Comparison of ENCODE assay signal across 1 cellular context in the genomic region with DNA sequence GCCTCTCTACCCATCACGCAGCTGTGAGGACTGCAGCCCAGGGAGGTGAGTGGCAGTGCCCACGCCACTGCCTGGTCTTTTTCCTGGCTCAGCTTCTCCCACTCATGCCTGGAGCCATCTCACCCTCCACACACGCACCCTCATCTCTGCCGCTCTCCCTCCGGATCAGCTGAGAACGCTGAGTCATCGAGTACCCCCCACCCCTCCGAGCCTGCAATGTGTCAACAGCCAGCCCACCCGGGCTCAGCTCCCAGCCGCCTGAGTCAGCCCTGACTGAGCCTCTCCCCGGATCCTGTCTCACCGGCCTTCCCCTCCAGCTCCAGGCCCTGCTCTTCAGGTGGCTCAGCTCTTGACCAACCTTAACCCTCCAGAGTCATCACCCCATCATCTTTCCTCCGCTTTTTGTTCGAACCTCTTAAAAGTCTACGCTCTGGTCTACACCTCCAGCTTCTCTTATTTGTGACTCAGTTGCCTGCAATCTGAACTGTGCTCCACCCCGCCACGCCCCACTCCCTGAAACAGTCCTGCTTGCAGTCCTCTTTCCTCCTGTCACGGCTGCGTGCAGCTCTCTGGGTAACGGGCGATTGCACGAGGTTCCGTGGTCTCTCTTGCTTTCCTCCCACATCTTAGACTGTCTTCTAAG.
A peak's percentile ranks its signal among the peaks of the same experiment; 100 is the strongest.
TF ChIP-seq lines count a peak whose summit lies in the region.

No MANE protein-coding gene starts in this region.

TF ChIP-seq in K562, 482 proteins besides CTCF, POLR2A, EP300 and RAD21 (continued from another document and continues in another):
- TF ChIP-seq, protein P1, sequence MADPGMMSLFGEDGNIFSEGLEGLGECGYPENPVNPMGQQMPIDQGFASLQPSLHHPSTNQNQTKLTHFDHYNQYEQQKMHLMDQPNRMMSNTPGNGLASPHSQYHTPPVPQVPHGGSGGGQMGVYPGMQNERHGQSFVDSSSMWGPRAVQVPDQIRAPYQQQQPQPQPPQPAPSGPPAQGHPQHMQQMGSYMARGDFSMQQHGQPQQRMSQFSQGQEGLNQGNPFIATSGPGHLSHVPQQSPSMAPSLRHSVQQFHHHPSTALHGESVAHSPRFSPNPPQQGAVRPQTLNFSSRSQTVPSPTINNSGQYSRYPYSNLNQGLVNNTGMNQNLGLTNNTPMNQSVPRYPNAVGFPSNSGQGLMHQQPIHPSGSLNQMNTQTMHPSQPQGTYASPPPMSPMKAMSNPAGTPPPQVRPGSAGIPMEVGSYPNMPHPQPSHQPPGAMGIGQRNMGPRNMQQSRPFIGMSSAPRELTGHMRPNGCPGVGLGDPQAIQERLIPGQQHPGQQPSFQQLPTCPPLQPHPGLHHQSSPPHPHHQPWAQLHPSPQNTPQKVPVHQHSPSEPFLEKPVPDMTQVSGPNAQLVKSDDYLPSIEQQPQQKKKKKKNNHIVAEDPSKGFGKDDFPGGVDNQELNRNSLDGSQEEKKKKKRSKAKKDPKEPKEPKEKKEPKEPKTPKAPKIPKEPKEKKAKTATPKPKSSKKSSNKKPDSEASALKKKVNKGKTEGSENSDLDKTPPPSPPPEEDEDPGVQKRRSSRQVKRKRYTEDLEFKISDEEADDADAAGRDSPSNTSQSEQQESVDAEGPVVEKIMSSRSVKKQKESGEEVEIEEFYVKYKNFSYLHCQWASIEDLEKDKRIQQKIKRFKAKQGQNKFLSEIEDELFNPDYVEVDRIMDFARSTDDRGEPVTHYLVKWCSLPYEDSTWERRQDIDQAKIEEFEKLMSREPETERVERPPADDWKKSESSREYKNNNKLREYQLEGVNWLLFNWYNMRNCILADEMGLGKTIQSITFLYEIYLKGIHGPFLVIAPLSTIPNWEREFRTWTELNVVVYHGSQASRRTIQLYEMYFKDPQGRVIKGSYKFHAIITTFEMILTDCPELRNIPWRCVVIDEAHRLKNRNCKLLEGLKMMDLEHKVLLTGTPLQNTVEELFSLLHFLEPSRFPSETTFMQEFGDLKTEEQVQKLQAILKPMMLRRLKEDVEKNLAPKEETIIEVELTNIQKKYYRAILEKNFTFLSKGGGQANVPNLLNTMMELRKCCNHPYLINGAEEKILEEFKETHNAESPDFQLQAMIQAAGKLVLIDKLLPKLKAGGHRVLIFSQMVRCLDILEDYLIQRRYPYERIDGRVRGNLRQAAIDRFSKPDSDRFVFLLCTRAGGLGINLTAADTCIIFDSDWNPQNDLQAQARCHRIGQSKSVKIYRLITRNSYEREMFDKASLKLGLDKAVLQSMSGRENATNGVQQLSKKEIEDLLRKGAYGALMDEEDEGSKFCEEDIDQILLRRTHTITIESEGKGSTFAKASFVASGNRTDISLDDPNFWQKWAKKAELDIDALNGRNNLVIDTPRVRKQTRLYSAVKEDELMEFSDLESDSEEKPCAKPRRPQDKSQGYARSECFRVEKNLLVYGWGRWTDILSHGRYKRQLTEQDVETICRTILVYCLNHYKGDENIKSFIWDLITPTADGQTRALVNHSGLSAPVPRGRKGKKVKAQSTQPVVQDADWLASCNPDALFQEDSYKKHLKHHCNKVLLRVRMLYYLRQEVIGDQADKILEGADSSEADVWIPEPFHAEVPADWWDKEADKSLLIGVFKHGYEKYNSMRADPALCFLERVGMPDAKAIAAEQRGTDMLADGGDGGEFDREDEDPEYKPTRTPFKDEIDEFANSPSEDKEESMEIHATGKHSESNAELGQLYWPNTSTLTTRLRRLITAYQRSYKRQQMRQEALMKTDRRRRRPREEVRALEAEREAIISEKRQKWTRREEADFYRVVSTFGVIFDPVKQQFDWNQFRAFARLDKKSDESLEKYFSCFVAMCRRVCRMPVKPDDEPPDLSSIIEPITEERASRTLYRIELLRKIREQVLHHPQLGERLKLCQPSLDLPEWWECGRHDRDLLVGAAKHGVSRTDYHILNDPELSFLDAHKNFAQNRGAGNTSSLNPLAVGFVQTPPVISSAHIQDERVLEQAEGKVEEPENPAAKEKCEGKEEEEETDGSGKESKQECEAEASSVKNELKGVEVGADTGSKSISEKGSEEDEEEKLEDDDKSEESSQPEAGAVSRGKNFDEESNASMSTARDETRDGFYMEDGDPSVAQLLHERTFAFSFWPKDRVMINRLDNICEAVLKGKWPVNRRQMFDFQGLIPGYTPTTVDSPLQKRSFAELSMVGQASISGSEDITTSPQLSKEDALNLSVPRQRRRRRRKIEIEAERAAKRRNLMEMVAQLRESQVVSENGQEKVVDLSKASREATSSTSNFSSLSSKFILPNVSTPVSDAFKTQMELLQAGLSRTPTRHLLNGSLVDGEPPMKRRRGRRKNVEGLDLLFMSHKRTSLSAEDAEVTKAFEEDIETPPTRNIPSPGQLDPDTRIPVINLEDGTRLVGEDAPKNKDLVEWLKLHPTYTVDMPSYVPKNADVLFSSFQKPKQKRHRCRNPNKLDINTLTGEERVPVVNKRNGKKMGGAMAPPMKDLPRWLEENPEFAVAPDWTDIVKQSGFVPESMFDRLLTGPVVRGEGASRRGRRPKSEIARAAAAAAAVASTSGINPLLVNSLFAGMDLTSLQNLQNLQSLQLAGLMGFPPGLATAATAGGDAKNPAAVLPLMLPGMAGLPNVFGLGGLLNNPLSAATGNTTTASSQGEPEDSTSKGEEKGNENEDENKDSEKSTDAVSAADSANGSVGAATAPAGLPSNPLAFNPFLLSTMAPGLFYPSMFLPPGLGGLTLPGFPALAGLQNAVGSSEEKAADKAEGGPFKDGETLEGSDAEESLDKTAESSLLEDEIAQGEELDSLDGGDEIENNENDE (IDR thresholded peaks at IDR 0.05; ENCODE audit: low read depth, low read length), result no peak
- TF ChIP-seq DPF2 (IDR thresholded peaks at IDR 0.05) (peak; percentile 78), ZNF316 (IDR thresholded peaks at IDR 0.05) (peak; percentile 96), ZBTB7A (IDR thresholded peaks at IDR 0.05; ENCODE audit: borderline replicate concordance, control insufficient read depth, low read depth, low read length) (peak; percentile 91), SMARCE1 (IDR thresholded peaks at IDR 0.05) (peak; percentile 66; the same call in 1 of the 2 replicates), NFE2L1 (tag; IDR thresholded peaks at IDR 0.05; ENCODE audit: borderline replicate concordance, low read depth) (peak; percentile 65), BRF1 (IDR thresholded peaks at IDR 0.05; ENCODE audit: borderline replicate concordance, extremely low read depth, insufficient read length) (no peak), SMARCA4 (IDR thresholded peaks at IDR 0.05) (peak; percentile 69), MAFF (IDR thresholded peaks at IDR 0.05; ENCODE audit: low read length) (peak; percentile 19; the same call in 1 of the 2 replicates), BRD9 (IDR thresholded peaks at IDR 0.05; ENCODE audit: low read depth, partially characterized antibody) (no peak), TAF9B (IDR thresholded peaks at IDR 0.05; ENCODE audit: partially characterized antibody) (peak; percentile 38), NR2F6 (CRISPR knock-in tag; IDR thresholded peaks at IDR 0.05) (no peak), JUN (IDR thresholded peaks at IDR 0.05; ENCODE audit: borderline replicate concordance, low read depth, low read length) (peak; percentile 37; the same call in 1 of the 2 replicates), JUN (CRISPR knock-in tag; IDR thresholded peaks at IDR 0.05; ENCODE audit: borderline replicate concordance) (no peak), FOS (IDR thresholded peaks at IDR 0.05; ENCODE audit: extremely low read depth, insufficient read length) (peak; percentile 27), EGR1 (conservative IDR thresholded peaks at IDR 0.05) (peak; percentile 32), JUND (IDR thresholded peaks at IDR 0.05; ENCODE audit: borderline replicate concordance, low read depth, low read length) (peak; percentile 76), JUND (tag; IDR thresholded peaks at IDR 0.05; ENCODE audit: borderline replicate concordance, low read depth, low read length) (peak; percentile 77; the same call in 2 of the 3 replicates), TCFL5 (CRISPR knock-in tag; conservative IDR thresholded peaks at IDR 0.05) (no peak), TAF15 (IDR thresholded peaks at IDR 0.05; ENCODE audit: low read depth, low read length) (no peak), MAFK (IDR thresholded peaks at IDR 0.05; ENCODE audit: low read length) (peak; percentile 63), FOXA3 (CRISPR knock-in tag; conservative IDR thresholded peaks at IDR 0.05 in 1 of 2, IDR thresholded peaks at IDR 0.05 in 1 of 2) (peak in 1 of 2 experiments; percentile 57; a peak in 1 of 4 replicates), TRIM24 (IDR thresholded peaks at IDR 0.05) (0 out of 4 replicates have a peak, but pooled peaks of 1 of the 2 experiments have one; percentile 21), GATAD2A (IDR thresholded peaks at IDR 0.05) (peak; percentile 66; the same call in 1 of the 2 replicates)
- TF ChIP-seq, protein P2, sequence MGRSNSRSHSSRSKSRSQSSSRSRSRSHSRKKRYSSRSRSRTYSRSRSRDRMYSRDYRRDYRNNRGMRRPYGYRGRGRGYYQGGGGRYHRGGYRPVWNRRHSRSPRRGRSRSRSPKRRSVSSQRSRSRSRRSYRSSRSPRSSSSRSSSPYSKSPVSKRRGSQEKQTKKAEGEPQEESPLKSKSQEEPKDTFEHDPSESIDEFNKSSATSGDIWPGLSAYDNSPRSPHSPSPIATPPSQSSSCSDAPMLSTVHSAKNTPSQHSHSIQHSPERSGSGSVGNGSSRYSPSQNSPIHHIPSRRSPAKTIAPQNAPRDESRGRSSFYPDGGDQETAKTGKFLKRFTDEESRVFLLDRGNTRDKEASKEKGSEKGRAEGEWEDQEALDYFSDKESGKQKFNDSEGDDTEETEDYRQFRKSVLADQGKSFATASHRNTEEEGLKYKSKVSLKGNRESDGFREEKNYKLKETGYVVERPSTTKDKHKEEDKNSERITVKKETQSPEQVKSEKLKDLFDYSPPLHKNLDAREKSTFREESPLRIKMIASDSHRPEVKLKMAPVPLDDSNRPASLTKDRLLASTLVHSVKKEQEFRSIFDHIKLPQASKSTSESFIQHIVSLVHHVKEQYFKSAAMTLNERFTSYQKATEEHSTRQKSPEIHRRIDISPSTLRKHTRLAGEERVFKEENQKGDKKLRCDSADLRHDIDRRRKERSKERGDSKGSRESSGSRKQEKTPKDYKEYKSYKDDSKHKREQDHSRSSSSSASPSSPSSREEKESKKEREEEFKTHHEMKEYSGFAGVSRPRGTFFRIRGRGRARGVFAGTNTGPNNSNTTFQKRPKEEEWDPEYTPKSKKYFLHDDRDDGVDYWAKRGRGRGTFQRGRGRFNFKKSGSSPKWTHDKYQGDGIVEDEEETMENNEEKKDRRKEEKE (IDR thresholded peaks at IDR 0.05; ENCODE audit: borderline replicate concordance in 1 of 2, control insufficient read depth in 1 of 2, low read depth in 2 of 2, low read length in 1 of 2), result no peak
- TF ChIP-seq, protein P3, sequence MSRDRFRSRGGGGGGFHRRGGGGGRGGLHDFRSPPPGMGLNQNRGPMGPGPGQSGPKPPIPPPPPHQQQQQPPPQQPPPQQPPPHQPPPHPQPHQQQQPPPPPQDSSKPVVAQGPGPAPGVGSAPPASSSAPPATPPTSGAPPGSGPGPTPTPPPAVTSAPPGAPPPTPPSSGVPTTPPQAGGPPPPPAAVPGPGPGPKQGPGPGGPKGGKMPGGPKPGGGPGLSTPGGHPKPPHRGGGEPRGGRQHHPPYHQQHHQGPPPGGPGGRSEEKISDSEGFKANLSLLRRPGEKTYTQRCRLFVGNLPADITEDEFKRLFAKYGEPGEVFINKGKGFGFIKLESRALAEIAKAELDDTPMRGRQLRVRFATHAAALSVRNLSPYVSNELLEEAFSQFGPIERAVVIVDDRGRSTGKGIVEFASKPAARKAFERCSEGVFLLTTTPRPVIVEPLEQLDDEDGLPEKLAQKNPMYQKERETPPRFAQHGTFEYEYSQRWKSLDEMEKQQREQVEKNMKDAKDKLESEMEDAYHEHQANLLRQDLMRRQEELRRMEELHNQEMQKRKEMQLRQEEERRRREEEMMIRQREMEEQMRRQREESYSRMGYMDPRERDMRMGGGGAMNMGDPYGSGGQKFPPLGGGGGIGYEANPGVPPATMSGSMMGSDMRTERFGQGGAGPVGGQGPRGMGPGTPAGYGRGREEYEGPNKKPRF (IDR thresholded peaks at IDR 0.05; ENCODE audit: low read depth, low read length), result no peak
- TF ChIP-seq, protein P4, sequence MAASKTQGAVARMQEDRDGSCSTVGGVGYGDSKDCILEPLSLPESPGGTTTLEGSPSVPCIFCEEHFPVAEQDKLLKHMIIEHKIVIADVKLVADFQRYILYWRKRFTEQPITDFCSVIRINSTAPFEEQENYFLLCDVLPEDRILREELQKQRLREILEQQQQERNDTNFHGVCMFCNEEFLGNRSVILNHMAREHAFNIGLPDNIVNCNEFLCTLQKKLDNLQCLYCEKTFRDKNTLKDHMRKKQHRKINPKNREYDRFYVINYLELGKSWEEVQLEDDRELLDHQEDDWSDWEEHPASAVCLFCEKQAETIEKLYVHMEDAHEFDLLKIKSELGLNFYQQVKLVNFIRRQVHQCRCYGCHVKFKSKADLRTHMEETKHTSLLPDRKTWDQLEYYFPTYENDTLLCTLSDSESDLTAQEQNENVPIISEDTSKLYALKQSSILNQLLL (CRISPR knock-in tag; IDR thresholded peaks at IDR 0.05; ENCODE audit: borderline replicate concordance), result no peak
- TF ChIP-seq, protein P5, sequence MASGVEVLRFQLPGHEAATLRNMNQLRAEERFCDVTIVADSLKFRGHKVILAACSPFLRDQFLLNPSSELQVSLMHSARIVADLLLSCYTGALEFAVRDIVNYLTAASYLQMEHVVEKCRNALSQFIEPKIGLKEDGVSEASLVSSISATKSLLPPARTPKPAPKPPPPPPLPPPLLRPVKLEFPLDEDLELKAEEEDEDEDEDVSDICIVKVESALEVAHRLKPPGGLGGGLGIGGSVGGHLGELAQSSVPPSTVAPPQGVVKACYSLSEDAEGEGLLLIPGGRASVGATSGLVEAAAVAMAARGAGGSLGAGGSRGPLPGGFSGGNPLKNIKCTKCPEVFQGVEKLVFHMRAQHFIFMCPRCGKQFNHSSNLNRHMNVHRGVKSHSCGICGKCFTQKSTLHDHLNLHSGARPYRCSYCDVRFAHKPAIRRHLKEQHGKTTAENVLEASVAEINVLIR (CRISPR knock-in tag; IDR thresholded peaks at IDR 0.05), result no peak
- TF ChIP-seq, protein P6, sequence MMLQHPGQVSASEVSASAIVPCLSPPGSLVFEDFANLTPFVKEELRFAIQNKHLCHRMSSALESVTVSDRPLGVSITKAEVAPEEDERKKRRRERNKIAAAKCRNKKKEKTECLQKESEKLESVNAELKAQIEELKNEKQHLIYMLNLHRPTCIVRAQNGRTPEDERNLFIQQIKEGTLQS (IDR thresholded peaks at IDR 0.05), result peak; percentile 84
- TF ChIP-seq, protein P6 (CRISPR knock-in tag; conservative IDR thresholded peaks at IDR 0.05), result no peak
- TF ChIP-seq, protein P7, sequence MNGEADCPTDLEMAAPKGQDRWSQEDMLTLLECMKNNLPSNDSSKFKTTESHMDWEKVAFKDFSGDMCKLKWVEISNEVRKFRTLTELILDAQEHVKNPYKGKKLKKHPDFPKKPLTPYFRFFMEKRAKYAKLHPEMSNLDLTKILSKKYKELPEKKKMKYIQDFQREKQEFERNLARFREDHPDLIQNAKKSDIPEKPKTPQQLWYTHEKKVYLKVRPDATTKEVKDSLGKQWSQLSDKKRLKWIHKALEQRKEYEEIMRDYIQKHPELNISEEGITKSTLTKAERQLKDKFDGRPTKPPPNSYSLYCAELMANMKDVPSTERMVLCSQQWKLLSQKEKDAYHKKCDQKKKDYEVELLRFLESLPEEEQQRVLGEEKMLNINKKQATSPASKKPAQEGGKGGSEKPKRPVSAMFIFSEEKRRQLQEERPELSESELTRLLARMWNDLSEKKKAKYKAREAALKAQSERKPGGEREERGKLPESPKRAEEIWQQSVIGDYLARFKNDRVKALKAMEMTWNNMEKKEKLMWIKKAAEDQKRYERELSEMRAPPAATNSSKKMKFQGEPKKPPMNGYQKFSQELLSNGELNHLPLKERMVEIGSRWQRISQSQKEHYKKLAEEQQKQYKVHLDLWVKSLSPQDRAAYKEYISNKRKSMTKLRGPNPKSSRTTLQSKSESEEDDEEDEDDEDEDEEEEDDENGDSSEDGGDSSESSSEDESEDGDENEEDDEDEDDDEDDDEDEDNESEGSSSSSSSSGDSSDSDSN (IDR thresholded peaks at IDR 0.05; ENCODE audit: borderline replicate concordance in 1 of 2, low read depth in 2 of 2, low read length in 2 of 2), result 0 out of 4 replicates have a peak, but pooled peaks of 1 of the 2 experiments have one; percentile 63
